ENCODE assay signal across 2 cellular contexts in the genomic region with DNA sequence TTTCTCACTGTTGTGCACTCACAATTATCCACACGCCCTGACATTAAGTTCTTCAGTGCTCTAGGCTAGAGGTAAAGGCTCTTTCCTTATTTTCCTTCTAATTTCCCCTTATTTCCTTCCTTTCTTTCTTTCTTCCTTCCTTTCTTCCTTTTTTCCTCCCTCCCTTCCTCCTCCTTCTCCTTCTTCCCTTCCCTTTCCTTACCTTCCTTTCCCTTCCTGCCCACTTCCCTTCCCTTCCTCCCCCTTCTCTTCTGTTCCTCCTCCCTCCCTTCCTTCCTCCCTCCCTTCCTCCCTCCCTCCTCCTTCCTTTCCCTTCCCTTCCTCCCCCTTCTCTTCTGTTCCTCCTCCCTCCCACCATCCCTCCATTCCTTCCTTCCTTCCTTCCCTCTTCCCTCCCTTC.
A peak's percentile ranks its signal among the peaks of the same experiment; 100 is the strongest.
TF ChIP-seq lines count a peak whose summit lies in the region.

No MANE protein-coding gene starts in this region.

TF ChIP-seq in HepG2, 621 proteins besides CTCF, POLR2A, EP300 and RAD21 (continued from another document):
- TF ChIP-seq, protein P1, sequence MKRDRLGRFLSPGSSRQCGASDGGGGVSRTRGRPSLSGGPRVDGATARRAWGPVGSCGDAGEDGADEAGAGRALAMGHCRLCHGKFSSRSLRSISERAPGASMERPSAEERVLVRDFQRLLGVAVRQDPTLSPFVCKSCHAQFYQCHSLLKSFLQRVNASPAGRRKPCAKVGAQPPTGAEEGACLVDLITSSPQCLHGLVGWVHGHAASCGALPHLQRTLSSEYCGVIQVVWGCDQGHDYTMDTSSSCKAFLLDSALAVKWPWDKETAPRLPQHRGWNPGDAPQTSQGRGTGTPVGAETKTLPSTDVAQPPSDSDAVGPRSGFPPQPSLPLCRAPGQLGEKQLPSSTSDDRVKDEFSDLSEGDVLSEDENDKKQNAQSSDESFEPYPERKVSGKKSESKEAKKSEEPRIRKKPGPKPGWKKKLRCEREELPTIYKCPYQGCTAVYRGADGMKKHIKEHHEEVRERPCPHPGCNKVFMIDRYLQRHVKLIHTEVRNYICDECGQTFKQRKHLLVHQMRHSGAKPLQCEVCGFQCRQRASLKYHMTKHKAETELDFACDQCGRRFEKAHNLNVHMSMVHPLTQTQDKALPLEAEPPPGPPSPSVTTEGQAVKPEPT (CRISPR knock-in tag; IDR thresholded peaks at IDR 0.05; ENCODE audit: low read depth): no peak

TF ChIP-seq in WTC11, 78 proteins besides CTCF, POLR2A, EP300 and RAD21 (continued from another document):
- TF ChIP-seq, protein P2, sequence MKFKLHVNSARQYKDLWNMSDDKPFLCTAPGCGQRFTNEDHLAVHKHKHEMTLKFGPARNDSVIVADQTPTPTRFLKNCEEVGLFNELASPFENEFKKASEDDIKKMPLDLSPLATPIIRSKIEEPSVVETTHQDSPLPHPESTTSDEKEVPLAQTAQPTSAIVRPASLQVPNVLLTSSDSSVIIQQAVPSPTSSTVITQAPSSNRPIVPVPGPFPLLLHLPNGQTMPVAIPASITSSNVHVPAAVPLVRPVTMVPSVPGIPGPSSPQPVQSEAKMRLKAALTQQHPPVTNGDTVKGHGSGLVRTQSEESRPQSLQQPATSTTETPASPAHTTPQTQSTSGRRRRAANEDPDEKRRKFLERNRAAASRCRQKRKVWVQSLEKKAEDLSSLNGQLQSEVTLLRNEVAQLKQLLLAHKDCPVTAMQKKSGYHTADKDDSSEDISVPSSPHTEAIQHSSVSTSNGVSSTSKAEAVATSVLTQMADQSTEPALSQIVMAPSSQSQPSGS (CRISPR knock-in tag; IDR thresholded peaks at IDR 0.05; ENCODE audit: borderline replicate concordance, low read depth): no peak
- TF ChIP-seq MYBL2 (CRISPR knock-in tag; IDR thresholded peaks at IDR 0.05): no peak
- TF ChIP-seq ETV6 (CRISPR knock-in tag; IDR thresholded peaks at IDR 0.05): peak; percentile 92
